ENCODE assay signal across 4 cellular contexts in genomic region chr5:37781409-37781808, GRCh38. TPM values are rescaled to one million over a fixed set of nuclear protein-coding genes. Genes with fewer than 3 reads are reported as not detected.
"Had no signal": no experiment of that assay in that cellular context is flagged by ENCODE, and none has a peak within 500 bp of the region (broad histone marks: within the 10 kb centered on the region; RNA-seq: fewer than 3 reads in every experiment).

No MANE protein-coding gene starts in this region.

RNA-seq across cellular contexts. Expression of gene GDNF, which starts 58.4 kb away (rescaled TPM):
- total RNA-seq: HT-29; NCI-H460; Right ventricle myocardium inferior; T-helper 1 cell treated with Interleukin-12 subunit alpha and Interleukin-12 subunit beta and Interleukin-4 antibody, amounts not matched to agents 30 ng/mL and 1 ng/mL, for 36 hours had no signal
